ENCODE assay signal across 1 cellular context in the genomic region with DNA sequence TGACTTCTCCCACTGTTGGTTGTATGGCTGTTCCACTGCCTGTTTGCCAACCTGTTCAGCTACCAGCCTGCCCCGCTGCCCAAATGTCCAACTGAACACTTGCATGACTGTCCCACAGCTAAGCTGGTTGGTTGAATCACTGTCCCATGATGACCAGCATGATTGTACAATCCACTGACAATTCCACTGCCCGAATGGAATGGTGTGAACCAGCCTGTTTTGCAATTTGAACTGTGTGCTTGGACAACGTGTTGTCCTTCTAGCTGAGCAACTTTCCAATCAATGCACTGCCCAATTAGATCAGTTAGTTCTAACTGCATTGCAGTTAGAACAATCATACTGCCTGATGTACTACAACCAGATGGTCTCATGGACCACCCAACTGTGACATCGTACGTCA.
TF ChIP-seq lines count a peak whose summit lies in the region.

No MANE protein-coding gene starts in this region.

TF ChIP-seq in HepG2, 621 proteins besides CTCF, POLR2A, EP300 and RAD21:
- TF ChIP-seq SRY (CRISPR knock-in tag; IDR thresholded peaks at IDR 0.05) (no peak), ZNF136 (CRISPR knock-in tag; IDR thresholded peaks at IDR 0.05; ENCODE audit: low read depth) (no peak), JUN (CRISPR knock-in tag; IDR thresholded peaks at IDR 0.05) (no peak), ZFP41 (CRISPR knock-in tag; IDR thresholded peaks at IDR 0.05; ENCODE audit: borderline replicate concordance) (no peak), TBX2 (CRISPR knock-in tag; IDR thresholded peaks at IDR 0.05; ENCODE audit: borderline replicate concordance) (no peak), ZNF564 (CRISPR knock-in tag; IDR thresholded peaks at IDR 0.05) (no peak), ZNF33B (CRISPR knock-in tag; IDR thresholded peaks at IDR 0.05) (no peak), NFIC (IDR thresholded peaks at IDR 0.05; ENCODE audit: low read length) (no peak), SNAPC2 (CRISPR knock-in tag; IDR thresholded peaks at IDR 0.05) (no peak), GLI4 (CRISPR knock-in tag; IDR thresholded peaks at IDR 0.05; ENCODE audit: borderline replicate concordance) (no peak), ATAD3A (CRISPR knock-in tag; IDR thresholded peaks at IDR 0.05) (no peak), TCF12 (IDR thresholded peaks at IDR 0.05) (no peak), TCF12 (CRISPR knock-in tag; IDR thresholded peaks at IDR 0.05) (no peak), MYNN (CRISPR knock-in tag; IDR thresholded peaks at IDR 0.05; ENCODE audit: low read depth) (no peak), RORA (CRISPR knock-in tag; IDR thresholded peaks at IDR 0.05) (no peak), ZNF350 (CRISPR knock-in tag; IDR thresholded peaks at IDR 0.05; ENCODE audit: borderline replicate concordance, low read depth) (no peak)
- TF ChIP-seq, protein P1, sequence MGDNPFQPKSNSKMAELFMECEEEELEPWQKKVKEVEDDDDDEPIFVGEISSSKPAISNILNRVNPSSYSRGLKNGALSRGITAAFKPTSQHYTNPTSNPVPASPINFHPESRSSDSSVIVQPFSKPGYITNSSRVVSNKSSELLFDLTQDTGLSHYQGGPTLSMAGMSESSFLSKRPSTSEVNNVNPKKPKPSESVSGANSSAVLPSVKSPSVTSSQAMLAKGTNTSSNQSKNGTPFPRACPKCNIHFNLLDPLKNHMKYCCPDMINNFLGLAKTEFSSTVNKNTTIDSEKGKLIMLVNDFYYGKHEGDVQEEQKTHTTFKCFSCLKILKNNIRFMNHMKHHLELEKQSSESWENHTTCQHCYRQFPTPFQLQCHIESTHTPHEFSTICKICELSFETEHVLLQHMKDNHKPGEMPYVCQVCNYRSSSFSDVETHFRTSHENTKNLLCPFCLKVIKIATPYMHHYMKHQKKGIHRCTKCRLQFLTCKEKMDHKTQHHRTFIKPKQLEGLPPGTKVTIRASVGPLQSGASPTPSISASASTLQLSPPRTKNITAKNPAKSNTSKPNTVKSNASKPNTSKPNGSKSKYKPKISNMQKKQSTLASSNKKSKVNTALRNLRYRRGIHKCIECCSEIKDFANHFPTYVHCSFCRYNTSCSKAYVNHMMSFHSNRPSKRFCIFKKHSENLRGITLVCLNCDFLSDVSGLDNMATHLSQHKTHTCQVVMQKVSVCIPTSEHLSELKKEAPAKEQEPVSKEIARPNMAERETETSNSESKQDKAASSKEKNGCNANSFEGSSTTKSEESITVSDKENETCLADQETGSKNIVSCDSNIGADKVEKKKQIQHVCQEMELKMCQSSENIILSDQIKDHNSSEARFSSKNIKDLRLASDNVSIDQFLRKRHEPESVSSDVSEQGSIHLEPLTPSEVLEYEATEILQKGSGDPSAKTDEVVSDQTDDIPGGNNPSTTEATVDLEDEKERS (CRISPR knock-in tag; IDR thresholded peaks at IDR 0.05): no peak
- TF ChIP-seq, protein P2, sequence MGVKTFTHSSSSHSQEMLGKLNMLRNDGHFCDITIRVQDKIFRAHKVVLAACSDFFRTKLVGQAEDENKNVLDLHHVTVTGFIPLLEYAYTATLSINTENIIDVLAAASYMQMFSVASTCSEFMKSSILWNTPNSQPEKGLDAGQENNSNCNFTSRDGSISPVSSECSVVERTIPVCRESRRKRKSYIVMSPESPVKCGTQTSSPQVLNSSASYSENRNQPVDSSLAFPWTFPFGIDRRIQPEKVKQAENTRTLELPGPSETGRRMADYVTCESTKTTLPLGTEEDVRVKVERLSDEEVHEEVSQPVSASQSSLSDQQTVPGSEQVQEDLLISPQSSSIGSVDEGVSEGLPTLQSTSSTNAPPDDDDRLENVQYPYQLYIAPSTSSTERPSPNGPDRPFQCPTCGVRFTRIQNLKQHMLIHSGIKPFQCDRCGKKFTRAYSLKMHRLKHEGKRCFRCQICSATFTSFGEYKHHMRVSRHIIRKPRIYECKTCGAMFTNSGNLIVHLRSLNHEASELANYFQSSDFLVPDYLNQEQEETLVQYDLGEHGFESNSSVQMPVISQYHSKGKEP (CRISPR knock-in tag; IDR thresholded peaks at IDR 0.05): no peak
- TF ChIP-seq, protein P3, sequence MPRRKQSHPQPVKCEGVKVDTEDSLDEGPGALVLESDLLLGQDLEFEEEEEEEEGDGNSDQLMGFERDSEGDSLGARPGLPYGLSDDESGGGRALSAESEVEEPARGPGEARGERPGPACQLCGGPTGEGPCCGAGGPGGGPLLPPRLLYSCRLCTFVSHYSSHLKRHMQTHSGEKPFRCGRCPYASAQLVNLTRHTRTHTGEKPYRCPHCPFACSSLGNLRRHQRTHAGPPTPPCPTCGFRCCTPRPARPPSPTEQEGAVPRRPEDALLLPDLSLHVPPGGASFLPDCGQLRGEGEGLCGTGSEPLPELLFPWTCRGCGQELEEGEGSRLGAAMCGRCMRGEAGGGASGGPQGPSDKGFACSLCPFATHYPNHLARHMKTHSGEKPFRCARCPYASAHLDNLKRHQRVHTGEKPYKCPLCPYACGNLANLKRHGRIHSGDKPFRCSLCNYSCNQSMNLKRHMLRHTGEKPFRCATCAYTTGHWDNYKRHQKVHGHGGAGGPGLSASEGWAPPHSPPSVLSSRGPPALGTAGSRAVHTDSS (CRISPR knock-in tag; conservative IDR thresholded peaks at IDR 0.05): no peak
